Comparison of ENCODE assay signal across 8 cellular contexts in the genomic region with DNA sequence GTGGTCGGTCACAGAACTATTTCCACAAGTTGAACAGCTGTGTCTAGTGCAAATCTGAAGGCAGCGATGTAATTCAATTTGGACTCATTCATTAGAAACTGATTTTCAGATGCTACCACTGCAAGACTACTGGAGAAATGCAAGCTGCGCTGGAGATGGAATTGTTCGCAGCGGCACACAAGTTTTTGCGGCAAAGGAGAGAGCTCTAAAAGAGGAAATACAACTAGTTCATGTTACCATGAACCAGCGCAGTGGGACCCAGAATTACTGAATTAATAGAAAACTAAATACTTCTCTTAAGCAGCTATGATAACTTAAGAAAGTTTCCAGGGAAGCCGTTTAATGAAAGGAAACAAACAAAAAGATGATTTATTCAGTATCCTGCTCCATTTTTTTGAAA. TPM values are rescaled to one million over a fixed set of nuclear protein-coding genes. Genes with fewer than 3 reads are reported as not detected.
DNase-seq lines count a peak whose midpoint lies in the region; ATAC-seq and TF ChIP-seq lines count a peak whose summit lies in the region.

No MANE protein-coding gene starts in this region.

- H3K27me3 ChIP-seq in OCI-LY1 (ENCODE audit: insufficient read depth, low read length) (peaks cover 7% of the 10 kb centered on the region; the same call in 1 of the 2 replicates), trophoblast cell (ENCODE audit: insufficient read depth, low read length) (no peaks in the 10 kb centered on the region)

- H3K23ac ChIP-seq in trophoblast cell (ENCODE audit: low read length) = no peak overlapping the region

- no peak for ATAC-seq in mucosa of descending colon

- no peak overlapping the region for H2BK5ac ChIP-seq in trophoblast cell (ENCODE audit: low read depth, low read length, poor library complexity)

- no peak overlapping the region for H2AFZ ChIP-seq in OCI-LY1 (ENCODE audit: low read length)
- H2AFZ ChIP-seq in trophoblast cell (ENCODE audit: insufficient read depth, low read length, poor library complexity) = no peak overlapping the region

- WGBS in trophoblast cell (ENCODE audit: extremely low coverage, insufficient coverage, insufficient read length) = no CpG with 5 or more reads among the region's 8 CpGs

- peaks cover 13% of the 10 kb centered on the region for H3K79me1 ChIP-seq in trophoblast cell (ENCODE audit: low read length)

- peaks cover 47% of the 10 kb centered on the region for H3K4me1 Mint-ChIP-seq in endothelial cell (ENCODE audit: unreplicated experiment)

- peaks cover 47% of the 10 kb centered on the region for H3K79me2 ChIP-seq in OCI-LY1 (ENCODE audit: insufficient read depth, low read length)
- H3K79me2 ChIP-seq in trophoblast cell (ENCODE audit: control insufficient read depth, insufficient read depth, low read length, poor library complexity) = peaks cover 34% of the 10 kb centered on the region

- H3K4me3 ChIP-seq in GM12864 (ENCODE audit: low read depth, low read length) (peak overlapping the region; percentile 82), OCI-LY1 (ENCODE audit: low read depth, low read length, poor library complexity, severe bottlenecking) (peak overlapping the region; percentile 86), trophoblast cell (ENCODE audit: low read depth, low read length) (no peak overlapping the region), mucosa of descending colon (no peak overlapping the region)

- TF ChIP-seq CTCF in GM12864 (IDR thresholded peaks at IDR 0.05; ENCODE audit: low read depth, low read length, missing control alignments) = no peak
- no peak for TF ChIP-seq CTCF in OCI-LY1 (IDR thresholded peaks at IDR 0.05; ENCODE audit: low read length)
- TF ChIP-seq CTCF in endothelial cell (IDR thresholded peaks at IDR 0.05; ENCODE audit: unreplicated experiment) = no peak
- TF ChIP-seq CTCF in mucosa of descending colon (IDR thresholded peaks at IDR 0.05) = no peak

- no peak overlapping the region for H2BK120ac ChIP-seq in trophoblast cell (ENCODE audit: insufficient read depth, low read length, poor library complexity)

- no peak overlapping the region for H3K14ac ChIP-seq in trophoblast cell (ENCODE audit: low read length)

- no peak overlapping the region for H4K8ac ChIP-seq in trophoblast cell (ENCODE audit: low read depth, low read length)

- H3K27ac Mint-ChIP-seq in endothelial cell (ENCODE audit: unreplicated experiment) = peak overlapping the region; percentile 72

- H3K4me2 ChIP-seq in OCI-LY1 (ENCODE audit: low read length) (peak overlapping the region; percentile 93), trophoblast cell (ENCODE audit: low read length) (peak overlapping the region; percentile 48)

- no peak overlapping the region for H2BK12ac ChIP-seq in trophoblast cell (ENCODE audit: low read length)

- H3K4me1 ChIP-seq in OCI-LY1 (ENCODE audit: insufficient read depth, low read length, severe bottlenecking) = peaks cover 36% of the 10 kb centered on the region
- H3K4me1 ChIP-seq in trophoblast cell (ENCODE audit: control insufficient read depth in 1 of 2, insufficient read depth in 2 of 2, low read length in 2 of 2) = peaks cover 10 to 17% of the 10 kb centered on the region in 2 experiments
- peaks cover 42% of the 10 kb centered on the region for H3K4me1 ChIP-seq in mucosa of descending colon (ENCODE audit: low read depth)

- peaks cover 6% of the 10 kb centered on the region for H3K27me3 Mint-ChIP-seq in endothelial cell (ENCODE audit: unreplicated experiment)

- no peaks in the 10 kb centered on the region for H3F3A ChIP-seq in OCI-LY1 (ENCODE audit: insufficient read depth, low read length)

- H3K9me2 ChIP-seq in OCI-LY1 (ENCODE audit: low read depth, low read length) = no peaks in the 10 kb centered on the region

- H3K9me3 Mint-ChIP-seq in endothelial cell (ENCODE audit: unreplicated experiment) = no peaks in the 10 kb centered on the region

- peak overlapping the region; percentile 69; the same call in 1 of the 2 replicates for H3K9ac ChIP-seq in OCI-LY1 (ENCODE audit: low read length)
- H3K9ac ChIP-seq in trophoblast cell (ENCODE audit: low read length) = no peak overlapping the region

- DNase-seq in GM12864 (ENCODE audit: low read depth) (no peak), endothelial cell (ENCODE audit: low spot score) (no peak), trophoblast cell (no peak), mucosa of descending colon (no peak), DMS153 (lab: John Stamatoyannopoulos, UW) (no peak), ureter (ENCODE audit: low spot score) (no peak)
- no peak for DNase-seq in activated effector memory CD4-positive, alpha-beta T cell treated with anti-CD3 and anti-CD28 coated beads, Interleukin-2, amount 50 U/mL, for 16 hours

- intact Hi-C loops in mucosa of descending colon (cut with DNase I, micrococcal nuclease) = loop anchor here in 1 of 2 donors (10.0 kb wide), 1 partner anchor 184 kb away; no protein-coding TSS in a partner anchor

- no peaks in the 10 kb centered on the region for H3K9me3 ChIP-seq in OCI-LY1 (ENCODE audit: low read length)
- H3K9me3 ChIP-seq in trophoblast cell (ENCODE audit: insufficient read depth, low read depth, low read length) = no peaks in the 10 kb centered on the region
- H3K9me3 ChIP-seq in mucosa of descending colon = no peaks in the 10 kb centered on the region

- H3K27ac ChIP-seq in OCI-LY1 (ENCODE audit: low read depth, low read length, poor library complexity, severe bottlenecking) (no peak overlapping the region), trophoblast cell (ENCODE audit: low read depth, low read length) (no peak overlapping the region)

- H4K12ac ChIP-seq in trophoblast cell (ENCODE audit: low read depth, low read length) = no peak overlapping the region

- peak overlapping the region; percentile 18 for H3K4ac ChIP-seq in trophoblast cell (ENCODE audit: low read depth, low read length)

- H4K91ac ChIP-seq in trophoblast cell (ENCODE audit: low read depth, low read length) = no peak overlapping the region

- H4K20me1 ChIP-seq in OCI-LY1 (ENCODE audit: insufficient read depth, low read length) = peaks cover under 1% of the 10 kb centered on the region; the same call in 1 of the 2 replicates

- H3K4me3 Mint-ChIP-seq in endothelial cell (ENCODE audit: unreplicated experiment) = peak overlapping the region; percentile 98

- H2AK5ac ChIP-seq in trophoblast cell (ENCODE audit: low read length) = no peak overlapping the region

- H3K36me3 ChIP-seq in OCI-LY1 (ENCODE audit: insufficient read depth, low read length) (peaks cover 33% of the 10 kb centered on the region), trophoblast cell (ENCODE audit: control insufficient read depth in 1 of 2, insufficient read depth in 2 of 2, low read length in 2 of 2) (peaks cover 0 to 3% of the 10 kb centered on the region in 2 experiments), mucosa of descending colon (ENCODE audit: low read depth) (no peaks in the 10 kb centered on the region)

- no peak overlapping the region for H3K18ac ChIP-seq in trophoblast cell (ENCODE audit: low read length)

- peaks cover 4% of the 10 kb centered on the region for H3K36me3 Mint-ChIP-seq in endothelial cell (ENCODE audit: low read depth, unreplicated experiment)

RNA-seq across cellular contexts. Expression of a gene that starts 1.9 kb away (rescaled TPM):
- total RNA-seq in endothelial cell (ENCODE audit: unreplicated experiment) (66.3 TPM), mucosa of descending colon (100 to 1,000 TPM in 1 of 3 donors, 10 to 100 TPM in 2; 57.9 to 107 (median 81.6) TPM), ureter (104 TPM)
- 31.9 and 34.3 TPM in 2 replicates for polyA plus RNA-seq in trophoblast cell (2013)

Comparison
In these comparisons a context has a peak if more than half of its experiments do, and no peak if none do; other contexts are left out.
1. H3K4me3 ChIP-seq: peak in GM12864 (single experiment) and OCI-LY1 (single experiment); none in trophoblast cell (single experiment) and mucosa of descending colon (single experiment).